8 cellular contexts compared by ENCODE assay signal in the genomic region with DNA sequence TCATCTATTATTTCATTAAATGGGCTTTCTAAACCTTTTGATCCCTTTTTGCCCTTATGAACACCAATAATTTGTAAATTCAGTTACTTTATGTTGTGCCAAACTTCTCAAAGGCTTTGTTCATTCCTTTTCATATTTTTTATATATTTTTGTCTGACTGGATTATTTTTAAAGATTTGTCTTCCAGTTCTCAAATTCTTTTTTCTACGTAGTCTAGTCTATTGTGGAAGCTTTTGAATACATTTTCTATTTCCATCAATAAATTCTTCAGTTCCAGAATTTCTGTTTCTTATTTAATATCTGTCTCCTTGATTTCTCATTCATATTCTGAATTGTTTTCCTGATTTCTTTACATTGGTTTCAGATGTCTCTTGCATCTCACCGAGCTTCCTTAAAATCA.
"Had no signal": no experiment of that assay in that cellular context is flagged by ENCODE, and none has a peak within 500 bp of the region (broad histone marks: within the 10 kb centered on the region; RNA-seq: fewer than 3 reads in every experiment).

No MANE protein-coding gene starts in this region.

- DNase-seq: IMR-90, KBM-7, KG1 had no signal

- H3K4me1 Mint-ChIP-seq: IgD-negative memory B cell had no signal

- H3K9ac ChIP-seq: KMS-11 had no signal

- FAIRE-seq: HepG2, HTR-8/SVneo had no signal

- ATAC-seq: HepG2 had no signal

- H3K27ac ChIP-seq: HL-60, KMS-11 had no signal

- H3K4me2 ChIP-seq: KMS-11 had no signal

- H3K27me3 Mint-ChIP-seq: IgD-negative memory B cell had no signal

- H3K27ac Mint-ChIP-seq: IgD-negative memory B cell had no signal

- H3K36me3 Mint-ChIP-seq: IgD-negative memory B cell had no signal

- H3K4me3 Mint-ChIP-seq: IgD-negative memory B cell had no signal
